29 cellular contexts compared by ENCODE assay signal in genomic region chr22:37759281-37759680, GRCh38.
"Had no signal": no experiment of that assay in that cellular context is flagged by ENCODE, and none has a peak within 500 bp of the region (broad histone marks: within the 10 kb centered on the region; RNA-seq: fewer than 3 reads in every experiment).

No MANE protein-coding gene starts in this region.

- H3K4me1 ChIP-seq: breast epithelium, colonic mucosa had no signal

- H3K27me3 ChIP-seq: ascending aorta, breast epithelium, cardiac muscle cell, colonic mucosa had no signal

- H3K27me3 Mint-ChIP-seq: activated CD4-positive, alpha-beta memory T cell treated with anti-CD3 and anti-CD28 coated beads, Interleukin-2, amount 10 ng/mL, durations not matched to agents 7 days and 5 days; activated CD4-positive, alpha-beta T cell treated with anti-CD3 and anti-CD28 coated beads, Interleukin-2, amount 10 ng/mL, durations not matched to agents 7 days and 5 days; activated naive CD4-positive, alpha-beta T cell treated with anti-CD3 and anti-CD28 coated beads, Interleukin-2, amount 10 ng/mL, durations not matched to agents 7 days and 5 days; activated naive CD8-positive, alpha-beta T cell treated with anti-CD3 and anti-CD28 coated beads, Interleukin-2, amount 10 ng/mL, durations not matched to agents 7 days and 5 days; activated T-cell treated with anti-CD3 and anti-CD28 coated beads, Interleukin-2, amount 50 U/mL, for 24 hours had no signal

- H3K9me3 Mint-ChIP-seq: activated CD4-positive, alpha-beta memory T cell treated with anti-CD3 and anti-CD28 coated beads, Interleukin-2, amount 10 ng/mL, durations not matched to agents 7 days and 5 days; activated CD4-positive, alpha-beta T cell treated with anti-CD3 and anti-CD28 coated beads, Interleukin-2, amount 10 ng/mL, durations not matched to agents 7 days and 5 days; activated naive CD4-positive, alpha-beta T cell treated with anti-CD3 and anti-CD28 coated beads, Interleukin-2, amount 10 ng/mL, durations not matched to agents 7 days and 5 days; activated naive CD4-positive, alpha-beta T cell treated with anti-CD3 and anti-CD28 coated beads, Interleukin-2, amount 50 U/mL, for 72 hours; activated naive CD8-positive, alpha-beta T cell treated with anti-CD3 and anti-CD28 coated beads, Interleukin-2, amount 10 ng/mL, durations not matched to agents 7 days and 5 days; activated T-cell treated with anti-CD3 and anti-CD28 coated beads, Interleukin-2, amount 50 U/mL, for 24 hours; activated T-cell treated with anti-CD3 and anti-CD28 coated beads, Interleukin-2, amount 50 U/mL, for 72 hours; brain; WTC11 had no signal

- H3K9me3 ChIP-seq: ascending aorta, breast epithelium, colonic mucosa had no signal

- H3K4me3 Mint-ChIP-seq: activated CD4-positive, alpha-beta memory T cell treated with anti-CD3 and anti-CD28 coated beads, Interleukin-2, amount 10 ng/mL, durations not matched to agents 7 days and 5 days; activated CD4-positive, alpha-beta T cell treated with anti-CD3 and anti-CD28 coated beads, Interleukin-2, amount 10 ng/mL, durations not matched to agents 7 days and 5 days; activated naive CD4-positive, alpha-beta T cell treated with anti-CD3 and anti-CD28 coated beads, Interleukin-2, amount 10 ng/mL, durations not matched to agents 7 days and 5 days; activated naive CD8-positive, alpha-beta T cell treated with anti-CD3 and anti-CD28 coated beads, Interleukin-2, amount 10 ng/mL, durations not matched to agents 7 days and 5 days; activated T-cell treated with anti-CD3 and anti-CD28 coated beads, Interleukin-2, amount 50 U/mL, for 24 hours; activated T-cell treated with anti-CD3 and anti-CD28 coated beads, Interleukin-2, amount 50 U/mL, for 72 hours; brain; WTC11 had no signal

- H3K4me1 Mint-ChIP-seq: activated naive CD4-positive, alpha-beta T cell treated with anti-CD3 and anti-CD28 coated beads, Interleukin-2, amount 10 ng/mL, durations not matched to agents 7 days and 5 days; brain; WTC11 had no signal

- FAIRE-seq: endometrium had no signal

- H3K27ac ChIP-seq: ascending aorta, breast epithelium, cardiac muscle cell, colonic mucosa, VCaP had no signal

- H3K4me3 ChIP-seq: ascending aorta, breast epithelium, cardiac muscle cell, colonic mucosa had no signal

- DNase-seq: activated CD4-positive, alpha-beta memory T cell treated with anti-CD3 and anti-CD28 coated beads, Interleukin-2, amount 10 ng/mL, durations not matched to agents 7 days and 5 days; activated CD4-positive, alpha-beta T cell treated with anti-CD3 and anti-CD28 coated beads for 1 hour; activated CD4-positive, alpha-beta T cell treated with anti-CD3 and anti-CD28 coated beads for 4 hours; activated CD4-positive, alpha-beta T cell treated with anti-CD3 and anti-CD28 coated beads, Interleukin-2, amount 10 ng/mL, durations not matched to agents 7 days and 5 days; activated CD4-positive, alpha-beta T cell treated with anti-CD3 and anti-CD28 coated beads, Interleukin-2, amount 50 U/mL, for 4 hours; activated CD8-positive, alpha-beta memory T cell treated with anti-CD3 and anti-CD28 coated beads, Interleukin-2, amount 50 U/mL, for 48 hours; activated gamma-delta T cell; activated naive CD4-positive, alpha-beta T cell; activated naive CD4-positive, alpha-beta T cell treated with anti-CD3 and anti-CD28 coated beads, Interleukin-2, amount 10 ng/mL, durations not matched to agents 7 days and 5 days; activated naive CD8-positive, alpha-beta T cell treated with anti-CD3 and anti-CD28 coated beads, Interleukin-2, amount 10 ng/mL, durations not matched to agents 7 days and 5 days; activated T-cell treated with anti-CD3 and anti-CD28 coated beads for 4 hours; activated T-cell treated with anti-CD3 and anti-CD28 coated beads, Interleukin-2, amount 50 U/mL, for 24 hours; activated T-cell treated with anti-CD3 and anti-CD28 coated beads, Interleukin-2, amount 50 U/mL, for 72 hours; central memory CD4-positive, alpha-beta T cell; cerebellar nuclear complex; colonic mucosa; effector CD8-positive, alpha-beta T cell; foreskin fibroblast; head of caudate nucleus; T-helper 2 cell had no signal

- ATAC-seq: activated naive CD4-positive, alpha-beta T cell treated with anti-CD3 and anti-CD28 coated beads, Interleukin-2, amount 50 U/mL, for 72 hours; activated T-cell treated with anti-CD3 and anti-CD28 coated beads, Interleukin-2, amount 50 U/mL, for 72 hours; esophagus mucosa; WTC11 had no signal

- H3K27ac Mint-ChIP-seq: activated CD4-positive, alpha-beta memory T cell treated with anti-CD3 and anti-CD28 coated beads, Interleukin-2, amount 10 ng/mL, durations not matched to agents 7 days and 5 days; activated CD4-positive, alpha-beta T cell treated with anti-CD3 and anti-CD28 coated beads, Interleukin-2, amount 10 ng/mL, durations not matched to agents 7 days and 5 days; activated naive CD8-positive, alpha-beta T cell treated with anti-CD3 and anti-CD28 coated beads, Interleukin-2, amount 10 ng/mL, durations not matched to agents 7 days and 5 days; activated T-cell treated with anti-CD3 and anti-CD28 coated beads, Interleukin-2, amount 50 U/mL, for 24 hours; activated T-cell treated with anti-CD3 and anti-CD28 coated beads, Interleukin-2, amount 50 U/mL, for 72 hours; brain; WTC11 had no signal

- H3K36me3 Mint-ChIP-seq: activated naive CD4-positive, alpha-beta T cell treated with anti-CD3 and anti-CD28 coated beads, Interleukin-2, amount 50 U/mL, for 72 hours had no signal
